ENCODE assay signal across 7 cellular contexts in the genomic region with DNA sequence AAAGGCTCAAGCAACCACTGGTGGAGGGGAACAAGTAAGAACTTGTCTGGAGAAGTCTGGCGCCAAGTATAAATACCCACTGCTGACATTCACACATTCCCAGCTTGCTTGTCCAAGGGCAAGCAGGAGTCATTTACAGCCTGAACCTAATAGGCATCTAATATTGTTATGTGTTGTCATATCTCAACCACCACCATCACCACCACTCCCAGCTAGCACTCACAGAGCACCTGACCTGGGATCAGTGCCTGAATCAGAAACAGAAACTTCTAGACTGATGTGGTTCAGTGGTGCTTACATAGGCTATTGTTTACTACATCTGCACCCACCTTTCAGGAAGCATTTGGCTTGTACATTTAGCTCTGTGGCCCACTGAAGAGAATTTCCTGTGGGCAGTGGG.
DNase-seq lines count a peak whose midpoint lies in the region; ATAC-seq, FAIRE-seq and TF ChIP-seq lines count a peak whose summit lies in the region.
"Not testable (repeated sequence)": the region's sequence is repeated elsewhere in the genome, so short reads cannot be mapped to it uniquely, and the experiment has no call there.

No MANE protein-coding gene starts in this region.

- H3K4me2 ChIP-seq in keratinocyte (ENCODE audit: control insufficient read depth, extremely low read depth, insufficient read depth, low read depth, low read length) = not testable (repeated sequence)

- not testable (repeated sequence) for H3K27me3 ChIP-seq in keratinocyte (ENCODE audit: control insufficient read depth, extremely low read depth, insufficient read depth, low read length)

- not testable (repeated sequence) for H3K79me2 ChIP-seq in keratinocyte (ENCODE audit: control insufficient read depth, insufficient read depth, low read length)

- not testable (repeated sequence) for H3K9me3 ChIP-seq in keratinocyte (ENCODE audit: control insufficient read depth, low read depth, low read length)

- peak; percentile 93 for ATAC-seq in GM18867 (IDR thresholded peaks at IDR 0.05; ENCODE audit: unreplicated experiment)
- ATAC-seq in GM19463 (IDR thresholded peaks at IDR 0.05; ENCODE audit: unreplicated experiment) = peak; percentile 85
- ATAC-seq in HG02571 (IDR thresholded peaks at IDR 0.05; ENCODE audit: unreplicated experiment) = peak; percentile 86
- ATAC-seq in HG03045 (IDR thresholded peaks at IDR 0.05; ENCODE audit: unreplicated experiment) = peak; percentile 87
- peak; percentile 65 for ATAC-seq in HG03457 (IDR thresholded peaks at IDR 0.05; ENCODE audit: unreplicated experiment)
- peak; percentile 88 for ATAC-seq in activated CD8-positive, alpha-beta T cell treated with anti-CD3 and anti-CD28 coated beads, Interleukin-2, amount 10 ng/mL, durations not matched to agents 7 days and 5 days

- not testable (repeated sequence) for H3K4me3 ChIP-seq in keratinocyte (ENCODE audit: control insufficient read depth in 2 of 3, extremely low read depth in 1 of 3, insufficient read depth in 2 of 3, low read depth in 1 of 3, low read length in 3 of 3)

- H2AFZ ChIP-seq in keratinocyte (ENCODE audit: control insufficient read depth, low read length) = not testable (repeated sequence)

- H3K36me3 ChIP-seq in keratinocyte (ENCODE audit: control insufficient read depth in 2 of 2, extremely low read depth in 1 of 2, insufficient read depth in 2 of 2, low read length in 2 of 2) = not testable (repeated sequence)

- not testable (repeated sequence) for H3K36me3 Mint-ChIP-seq in activated CD8-positive, alpha-beta T cell treated with anti-CD3 and anti-CD28 coated beads, Interleukin-2, amount 10 ng/mL, durations not matched to agents 7 days and 5 days (ENCODE audit: low read depth)

- CTCF ChIA-PET in activated CD8-positive, alpha-beta T cell treated with anti-CD3 and anti-CD28 coated beads, Interleukin-2, amount 10 ng/mL, durations not matched to agents 7 days and 5 days (lab: Charles Lee) = interaction anchor here (2.3 kb wide), 1 partner anchor 10 kb away, joined by 15 read pairs; no protein-coding TSS in a partner anchor

- H3K27ac Mint-ChIP-seq in activated CD8-positive, alpha-beta T cell treated with anti-CD3 and anti-CD28 coated beads, Interleukin-2, amount 10 ng/mL, durations not matched to agents 7 days and 5 days = not testable (repeated sequence)

- not testable (repeated sequence) for H3K4me3 Mint-ChIP-seq in activated CD8-positive, alpha-beta T cell treated with anti-CD3 and anti-CD28 coated beads, Interleukin-2, amount 10 ng/mL, durations not matched to agents 7 days and 5 days

- dilution Hi-C loops in keratinocyte (cut with MboI; ENCODE audit: extremely low pct_ligation_motif_present, low sequenced_read_pairs) = not testable (repeated sequence)

- H3K27me3 Mint-ChIP-seq in activated CD8-positive, alpha-beta T cell treated with anti-CD3 and anti-CD28 coated beads, Interleukin-2, amount 10 ng/mL, durations not matched to agents 7 days and 5 days (ENCODE audit: low read depth) = not testable (repeated sequence)

- not testable (repeated sequence) for H3K9me1 ChIP-seq in keratinocyte (ENCODE audit: control insufficient read depth, extremely low read depth, insufficient read depth, low read length)

- H3K9me3 Mint-ChIP-seq in activated CD8-positive, alpha-beta T cell treated with anti-CD3 and anti-CD28 coated beads, Interleukin-2, amount 10 ng/mL, durations not matched to agents 7 days and 5 days (ENCODE audit: insufficient read depth) = not testable (repeated sequence)

- DNase-seq in activated CD8-positive, alpha-beta T cell treated with anti-CD3 and anti-CD28 coated beads, Interleukin-2, amount 10 ng/mL, durations not matched to agents 7 days and 5 days; keratinocyte (ENCODE audit: low read depth, low spot score): not testable (repeated sequence)

- H3K4me1 ChIP-seq in keratinocyte (ENCODE audit: control insufficient read depth, extremely low read depth, insufficient read depth, low read length) = not testable (repeated sequence)

- peak; percentile 70 for FAIRE-seq in keratinocyte (lab: Jason Lieb, UNC)

- POLR2A ChIA-PET in activated CD8-positive, alpha-beta T cell treated with anti-CD3 and anti-CD28 coated beads, Interleukin-2, amount 10 ng/mL, durations not matched to agents 7 days and 5 days (lab: Charles Lee) = not testable (repeated sequence)

- TF ChIP-seq CTCF in keratinocyte (optimal IDR thresholded peaks at IDR 0.05 in 1 of 3, IDR thresholded peaks at IDR 0.05 in 1 of 3, conservative IDR thresholded peaks at IDR 0.05 in 1 of 3; ENCODE audit: extremely low read depth in 1 of 3, insufficient read depth in 2 of 3, low read length in 3 of 3) = not testable (repeated sequence)

- H3K4me1 Mint-ChIP-seq in activated CD8-positive, alpha-beta T cell treated with anti-CD3 and anti-CD28 coated beads, Interleukin-2, amount 10 ng/mL, durations not matched to agents 7 days and 5 days (ENCODE audit: low read depth) = not testable (repeated sequence)

- H3K9ac ChIP-seq in keratinocyte (ENCODE audit: control insufficient read depth, extremely low read depth, insufficient read depth, low read length) = not testable (repeated sequence)

- not testable (repeated sequence) for H3K27ac ChIP-seq in keratinocyte (ENCODE audit: control insufficient read depth, insufficient read depth, low read length)

- H4K20me1 ChIP-seq in keratinocyte (ENCODE audit: control insufficient read depth, extremely low read depth, insufficient read depth, low read length) = not testable (repeated sequence)
